1 cellular context compared by ENCODE assay signal in genomic region chr11:353315-353857, GRCh38.
TF ChIP-seq lines count a peak whose summit lies in the region.

No MANE protein-coding gene starts in this region.

TF ChIP-seq in HepG2, 621 proteins besides CTCF, POLR2A, EP300 and RAD21 (continued from another document and continues in another):
- TF ChIP-seq MAX (IDR thresholded peaks at IDR 0.05) (peak; percentile 82), YY1 (IDR thresholded peaks at IDR 0.05; ENCODE audit: insufficient read depth, insufficient replicate concordance, low read depth, low read length) (no peak), ZFP91 (CRISPR knock-in tag; IDR thresholded peaks at IDR 0.05; ENCODE audit: borderline replicate concordance) (peak; percentile 33; the same call in 1 of the 2 replicates), AKAP8 (CRISPR knock-in tag; IDR thresholded peaks at IDR 0.05) (no peak), ZKSCAN1 (IDR thresholded peaks at IDR 0.05; ENCODE audit: low read length) (no peak), PCBP1 (IDR thresholded peaks at IDR 0.05; ENCODE audit: borderline replicate concordance, low read depth, low read length) (no peak), ZNF589 (CRISPR knock-in tag; conservative IDR thresholded peaks at IDR 0.05) (no peak), ZNF12 (CRISPR knock-in tag; IDR thresholded peaks at IDR 0.05) (peak; percentile 23; the same call in 1 of the 2 replicates), CBX2 (IDR thresholded peaks at IDR 0.05; ENCODE audit: low read depth, low read length) (no peak), CBX2 (CRISPR knock-in tag; IDR thresholded peaks at IDR 0.05; ENCODE audit: low read depth) (no peak; the same call in 1 of the 2 replicates), ZNF646 (CRISPR knock-in tag; IDR thresholded peaks at IDR 0.05) (no peak), ZNF737 (CRISPR knock-in tag; IDR thresholded peaks at IDR 0.05; ENCODE audit: borderline replicate concordance) (no peak), AGO2 (optimal IDR thresholded peaks at IDR 0.05; ENCODE audit: low read depth, low read length) (no peak), MAZ (IDR thresholded peaks at IDR 0.05; ENCODE audit: borderline replicate concordance, low read depth, low read length) (no peak), MAZ (CRISPR knock-in tag; IDR thresholded peaks at IDR 0.05; ENCODE audit: low read depth) (no peak), ZNF749 (CRISPR knock-in tag; IDR thresholded peaks at IDR 0.05; ENCODE audit: borderline replicate concordance) (no peak), PTBP1 (IDR thresholded peaks at IDR 0.05; ENCODE audit: low read depth, low read length, poor library complexity, severe bottlenecking) (no peak), MTF2 (CRISPR knock-in tag; IDR thresholded peaks at IDR 0.05; ENCODE audit: borderline replicate concordance) (no peak), ZSCAN5A (CRISPR knock-in tag; IDR thresholded peaks at IDR 0.05; ENCODE audit: borderline replicate concordance) (no peak), CREB3 (CRISPR knock-in tag; IDR thresholded peaks at IDR 0.05) (no peak), RELA (CRISPR knock-in tag; IDR thresholded peaks at IDR 0.05) (peak; percentile 79; the same call in 1 of the 2 replicates), ZNF343 (CRISPR knock-in tag; IDR thresholded peaks at IDR 0.05) (no peak), ZNF556 (CRISPR knock-in tag; IDR thresholded peaks at IDR 0.05; ENCODE audit: borderline replicate concordance) (no peak; the same call in 1 of the 2 replicates), ZNF543 (CRISPR knock-in tag; IDR thresholded peaks at IDR 0.05) (no peak), BCL3 (CRISPR knock-in tag; IDR thresholded peaks at IDR 0.05) (peak; percentile 75), ZNF281 (CRISPR knock-in tag; IDR thresholded peaks at IDR 0.05; ENCODE audit: borderline replicate concordance) (peak; percentile 53; the same call in 1 of the 2 replicates), ZFX (CRISPR knock-in tag; IDR thresholded peaks at IDR 0.05; ENCODE audit: low read depth) (peak; percentile 96), ZNF839 (CRISPR knock-in tag; IDR thresholded peaks at IDR 0.05; ENCODE audit: borderline replicate concordance) (no peak), ZBTB14 (CRISPR knock-in tag; IDR thresholded peaks at IDR 0.05) (no peak), GZF1 (CRISPR knock-in tag; IDR thresholded peaks at IDR 0.05) (peak; percentile 96), ZNF773 (CRISPR knock-in tag; IDR thresholded peaks at IDR 0.05; ENCODE audit: borderline replicate concordance) (no peak), CAMTA2 (CRISPR knock-in tag; IDR thresholded peaks at IDR 0.05; ENCODE audit: borderline replicate concordance) (no peak), MEF2D (CRISPR knock-in tag; IDR thresholded peaks at IDR 0.05) (peak; percentile 81; the same call in 1 of the 2 replicates), U2AF2 (IDR thresholded peaks at IDR 0.05; ENCODE audit: low read depth, low read length) (no peak), ZNF784 (CRISPR knock-in tag; IDR thresholded peaks at IDR 0.05; ENCODE audit: borderline replicate concordance) (no peak), MBD4 (IDR thresholded peaks at IDR 0.05; ENCODE audit: borderline replicate concordance, low read length) (no peak), SP2 (CRISPR knock-in tag; IDR thresholded peaks at IDR 0.05) (no peak), ZBTB49 (CRISPR knock-in tag; IDR thresholded peaks at IDR 0.05; ENCODE audit: borderline replicate concordance) (no peak), ZNF33A (CRISPR knock-in tag; IDR thresholded peaks at IDR 0.05; ENCODE audit: borderline replicate concordance) (0 out of 2 replicates have a peak, but pooled peaks have one; percentile 68), TCF12 (IDR thresholded peaks at IDR 0.05) (no peak), TCF12 (CRISPR knock-in tag; IDR thresholded peaks at IDR 0.05) (no peak), TAF15 (IDR thresholded peaks at IDR 0.05; ENCODE audit: low read depth, low read length, poor library complexity, severe bottlenecking) (no peak)
